In the genomic region with DNA sequence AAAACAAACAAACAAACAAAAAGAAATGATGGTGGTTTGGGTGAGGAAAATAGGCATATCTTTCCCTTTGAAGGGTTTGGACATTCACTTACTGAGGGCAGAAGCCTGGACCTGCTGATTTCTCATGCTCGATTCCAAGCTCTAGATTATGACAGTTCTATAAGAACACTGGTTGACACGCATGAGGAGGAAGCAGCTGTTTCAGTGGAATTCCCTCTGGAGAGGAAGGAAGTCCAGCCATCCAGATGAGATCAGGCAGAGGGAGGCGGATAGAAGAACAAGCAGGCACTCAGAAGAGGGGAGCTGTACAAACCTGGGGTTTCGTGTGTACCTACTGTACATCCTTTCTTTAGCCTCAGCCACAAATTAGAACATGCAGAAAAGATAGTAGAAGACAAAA, we compare ENCODE assay signal across 17 cellular contexts.
DNase-seq lines count a peak whose midpoint lies in the region; ATAC-seq and TF ChIP-seq lines count a peak whose summit lies in the region.
"Had no signal": no experiment of that assay in that cellular context is flagged by ENCODE, and none has a peak within 500 bp of the region (broad histone marks: within the 10 kb centered on the region; RNA-seq: fewer than 3 reads in every experiment).

No MANE protein-coding gene starts in this region.

- H2AFZ ChIP-seq in OCI-LY3 (ENCODE audit: low read depth, low read length), result no peak overlapping the region
- no peak overlapping the region for H2AFZ ChIP-seq in osteoblast (ENCODE audit: low read length)
- H2AFZ ChIP-seq: PC-9 had no signal

- H3F3A ChIP-seq in DOHH2 (ENCODE audit: control insufficient read depth, insufficient read depth), result no peaks in the 10 kb centered on the region

- H3K79me2 ChIP-seq in DOHH2 (ENCODE audit: control insufficient read depth, low read length) (no peaks in the 10 kb centered on the region), OCI-LY3 (ENCODE audit: low read length) (no peaks in the 10 kb centered on the region), osteoblast (ENCODE audit: insufficient read depth, low read length) (no peaks in the 10 kb centered on the region)

- H3K9me2 ChIP-seq in DOHH2 (replicated peaks; ENCODE audit: control insufficient read depth, low read length), result no peaks in the 10 kb centered on the region

- H4K20me1 ChIP-seq in DOHH2 (ENCODE audit: control insufficient read depth, insufficient read depth, low read depth, low read length), result no peaks in the 10 kb centered on the region
- no peaks in the 10 kb centered on the region for H4K20me1 ChIP-seq in OCI-LY3 (ENCODE audit: insufficient read depth, low read length)
- H4K20me1 ChIP-seq in osteoblast (ENCODE audit: insufficient read depth, low read length), result no peaks in the 10 kb centered on the region

- no peak overlapping the region for H3K9ac ChIP-seq in OCI-LY3 (ENCODE audit: low read length)

- H3K27ac ChIP-seq in DOHH2 (ENCODE audit: low read depth, low read length) (no peak overlapping the region), OCI-LY3 (ENCODE audit: low read length) (no peak overlapping the region), osteoblast (ENCODE audit: low read depth, low read length) (no peak overlapping the region), coronary artery (no peak overlapping the region)
- H3K27ac ChIP-seq: adrenal gland, PC-9, prostate gland, WERI-Rb-1 had no signal

- H3K36me3 ChIP-seq in DOHH2 (ENCODE audit: control insufficient read depth, low read length) (no peaks in the 10 kb centered on the region), OCI-LY3 (replicated peaks; ENCODE audit: low read depth, low read length) (no peaks in the 10 kb centered on the region), osteoblast (ENCODE audit: insufficient read depth, low read length) (no peaks in the 10 kb centered on the region)
- H3K36me3 ChIP-seq: adrenal gland, prostate gland, WERI-Rb-1 had no signal

- ATAC-seq in HG03342 (IDR thresholded peaks at IDR 0.05; ENCODE audit: unreplicated experiment), result no peak
- no peak for ATAC-seq in GM19395 (IDR thresholded peaks at IDR 0.05; ENCODE audit: unreplicated experiment)
- ATAC-seq: activated CD8-positive, alpha-beta T cell treated with anti-CD3 and anti-CD28 coated beads for 36 hours had no signal

- no peak overlapping the region for H3K4me3 ChIP-seq in DOHH2 (ENCODE audit: low read length)
- no peak overlapping the region for H3K4me3 ChIP-seq in OCI-LY3 (ENCODE audit: low read length)
- no peak overlapping the region for H3K4me3 ChIP-seq in fibroblast of pulmonary artery (replicated peaks; ENCODE audit: low read depth, low read length)
- H3K4me3 ChIP-seq in osteoblast (ENCODE audit: insufficient read depth, low read length), result no peak overlapping the region
- H3K4me3 ChIP-seq in coronary artery, result no peak overlapping the region
- H3K4me3 ChIP-seq: adrenal gland, PC-9, prostate gland had no signal

- no peaks in the 10 kb centered on the region for H3K27me3 ChIP-seq in DOHH2 (ENCODE audit: control insufficient read depth, low read length)
- no peaks in the 10 kb centered on the region for H3K27me3 ChIP-seq in OCI-LY3 (ENCODE audit: low read depth, low read length)
- H3K27me3 ChIP-seq in osteoblast (ENCODE audit: insufficient read depth, low read length), result no peaks in the 10 kb centered on the region
- H3K27me3 ChIP-seq: adrenal gland had no signal

- H3K4me2 ChIP-seq in DOHH2 (ENCODE audit: low read length) (peak overlapping the region; percentile 39), OCI-LY3 (ENCODE audit: low read length) (peak overlapping the region; percentile 41; the same call in 1 of the 2 replicates), osteoblast (ENCODE audit: insufficient read depth, low read length) (no peak overlapping the region)
- H3K4me2 ChIP-seq: PC-9 had no signal

- peaks cover 38% of the 10 kb centered on the region for H3K4me1 ChIP-seq in DOHH2 (ENCODE audit: control insufficient read depth, low read length)
- peaks cover 29% of the 10 kb centered on the region for H3K4me1 ChIP-seq in OCI-LY3 (ENCODE audit: low read length)
- peaks cover 21% of the 10 kb centered on the region for H3K4me1 ChIP-seq in osteoblast (ENCODE audit: insufficient read depth, low read length)
- H3K4me1 ChIP-seq: adrenal gland, prostate gland had no signal

- TF ChIP-seq CTCF in DOHH2 (IDR thresholded peaks at IDR 0.05; ENCODE audit: low read depth, low read length, poor library complexity, severe bottlenecking) (no peak), OCI-LY3 (IDR thresholded peaks at IDR 0.05; ENCODE audit: low read depth, low read length) (no peak), fibroblast of pulmonary artery (IDR thresholded peaks at IDR 0.05; ENCODE audit: low read length, missing control alignments) (no peak), osteoblast (IDR thresholded peaks at IDR 0.05; ENCODE audit: extremely low read depth, low read depth, low read length) (no peak), coronary artery (IDR thresholded peaks at IDR 0.05) (no peak)

- no peaks in the 10 kb centered on the region for H3K9me3 ChIP-seq in DOHH2 (ENCODE audit: control insufficient read depth, insufficient read depth, low read length)
- H3K9me3 ChIP-seq in OCI-LY3 (ENCODE audit: insufficient read depth, low read length), result no peaks in the 10 kb centered on the region
- no peaks in the 10 kb centered on the region for H3K9me3 ChIP-seq in osteoblast (ENCODE audit: low read depth, low read length)
- H3K9me3 ChIP-seq: adrenal gland, prostate gland had no signal

- peak; percentile 64 for DNase-seq in fibroblast of pulmonary artery (ENCODE audit: low read depth)
- peak; percentile 42 for DNase-seq in osteoblast (ENCODE audit: insufficient read length, low spot score, missing footprints)
- no peak for DNase-seq in HK-2 (ENCODE audit: unreplicated experiment)
- DNase-seq in coronary artery (ENCODE audit: low spot score), result no peak
- DNase-seq: activated CD8-positive, alpha-beta T cell treated with anti-CD3 and anti-CD28 coated beads for 36 hours; adrenal gland; cerebellar nuclear complex; naive thymus-derived CD4-positive, alpha-beta T cell; NCI-H146; PC-9; SW 1271; WERI-Rb-1 had no signal

Comparison
In these comparisons a context has a peak if more than half of its experiments do, and no peak if none do; other contexts are left out.
1. DNase-seq: peak in fibroblast of pulmonary artery (single experiment) and osteoblast (single experiment); none in HK-2 (single experiment) and coronary artery (single experiment).